Comparison of ENCODE assay signal across 38 cellular contexts in the genomic region with DNA sequence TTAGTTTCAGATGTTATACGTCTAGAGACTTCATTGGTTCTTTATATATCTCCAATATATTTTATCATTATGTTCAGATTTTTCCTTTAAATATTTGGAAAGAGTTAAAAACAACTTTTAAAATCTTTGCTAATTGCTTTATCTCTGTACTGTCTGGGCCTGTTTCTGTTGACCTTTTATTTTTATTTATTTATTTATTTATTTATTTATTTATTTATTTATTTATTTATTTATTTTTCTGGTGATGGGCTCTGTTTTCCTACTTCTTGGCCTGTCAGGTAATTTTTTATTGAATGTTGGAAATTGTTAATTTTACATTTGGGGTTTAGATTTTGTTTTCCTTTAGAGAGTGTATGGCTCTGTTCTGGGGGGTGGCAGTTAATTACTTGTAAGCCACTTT.
"Had no signal": no experiment of that assay in that cellular context is flagged by ENCODE, and none has a peak within 500 bp of the region (broad histone marks: within the 10 kb centered on the region; RNA-seq: fewer than 3 reads in every experiment).

No MANE protein-coding gene starts in this region.

- H3K27ac ChIP-seq: adrenal gland, ascending aorta, breast epithelium, cardiac muscle cell, coronary artery, dorsolateral prefrontal cortex, gastrocnemius medialis, heart left ventricle, WERI-Rb-1 had no signal

- H3K36me3 ChIP-seq: adrenal gland, ascending aorta, breast epithelium, cardiac muscle cell, gastrocnemius medialis, heart left ventricle, WERI-Rb-1 had no signal

- H3K4me1 ChIP-seq: adrenal gland, ascending aorta, breast epithelium, gastrocnemius medialis, heart left ventricle had no signal

- H3K36me3 Mint-ChIP-seq: activated CD4-positive, alpha-beta memory T cell treated with anti-CD3 and anti-CD28 coated beads for 36 hours; activated CD8-positive, alpha-beta memory T cell treated with anti-CD3 and anti-CD28 coated beads, Interleukin-2, amount 10 ng/mL, durations not matched to agents 7 days and 5 days; activated naive CD4-positive, alpha-beta T cell treated with anti-CD3 and anti-CD28 coated beads, Interleukin-2, amount 50 U/mL, for 24 hours; activated naive CD8-positive, alpha-beta T cell treated with anti-CD3 and anti-CD28 coated beads for 36 hours had no signal

- H3K4me1 Mint-ChIP-seq: activated B cell treated with CpG ODN at 0.5 μM for 24 hours; activated CD4-positive, alpha-beta T cell treated with anti-CD3 and anti-CD28 coated beads, Interleukin-2, amount 10 ng/mL, durations not matched to agents 24 days and 14 days; activated CD8-positive, alpha-beta memory T cell treated with anti-CD3 and anti-CD28 coated beads, Interleukin-2, amount 10 ng/mL, durations not matched to agents 7 days and 5 days; brain had no signal

- H3K27me3 Mint-ChIP-seq: activated CD8-positive, alpha-beta memory T cell treated with anti-CD3 and anti-CD28 coated beads, Interleukin-2, amount 10 ng/mL, durations not matched to agents 7 days and 5 days had no signal

- H3K27me3 ChIP-seq: adrenal gland, ascending aorta, breast epithelium, cardiac muscle cell, dorsolateral prefrontal cortex, gastrocnemius medialis had no signal

- H3K9me3 Mint-ChIP-seq: endodermal cell had no signal

- H3K9me3 ChIP-seq: adrenal gland, ascending aorta, breast epithelium, gastrocnemius medialis had no signal

- DNase-seq: activated B cell treated with CpG ODN at 0.5 μM for 24 hours; activated CD4-positive, alpha-beta memory T cell treated with anti-CD3 and anti-CD28 coated beads for 36 hours; activated CD4-positive, alpha-beta T cell treated with anti-CD3 and anti-CD28 coated beads for 36 hours; activated CD4-positive, alpha-beta T cell treated with anti-CD3 and anti-CD28 coated beads, Interleukin-2, amount 10 ng/mL, durations not matched to agents 24 days and 14 days; activated CD8-positive, alpha-beta memory T cell treated with anti-CD3 and anti-CD28 coated beads, Interleukin-2, amount 10 ng/mL, durations not matched to agents 7 days and 5 days; activated CD8-positive, alpha-beta memory T cell treated with anti-CD3 and anti-CD28 coated beads, Interleukin-2, amount 50 U/mL, for 4 hours; activated CD8-positive, alpha-beta T cell treated with anti-CD3 and anti-CD28 coated beads, Interleukin-2, amount 10 ng/mL, durations not matched to agents 7 days and 5 days; activated effector memory CD4-positive, alpha-beta T cell treated with anti-CD3 and anti-CD28 coated beads, Interleukin-2, amount 50 U/mL, for 16 hours; activated naive CD4-positive, alpha-beta T cell treated with anti-CD3 and anti-CD28 coated beads for 36 hours; activated naive CD8-positive, alpha-beta T cell treated with anti-CD3 and anti-CD28 coated beads for 36 hours; activated naive CD8-positive, alpha-beta T cell treated with anti-CD3 and anti-CD28 coated beads, Interleukin-2, amount 50 U/mL, for 24 hours; activated T-cell treated with anti-CD3 and anti-CD28 coated beads, Interleukin-2, amount 50 U/mL, for 1 hour; activated T-cell treated with anti-CD3 and anti-CD28 coated beads, Interleukin-2, amount 50 U/mL, for 48 hours; adrenal gland; amygdala; central memory CD4-positive, alpha-beta T cell; cerebellar nuclear complex; dorsolateral prefrontal cortex; effector memory CD4-positive, alpha-beta T cell; endodermal cell; foreskin fibroblast; gastrocnemius medialis; glutamatergic neuron; heart left ventricle; hypothalamus; T1000; WERI-Rb-1 had no signal

- H3K4me3 Mint-ChIP-seq: activated B cell treated with CpG ODN at 0.5 μM for 24 hours; activated CD4-positive, alpha-beta memory T cell treated with anti-CD3 and anti-CD28 coated beads for 36 hours; activated CD4-positive, alpha-beta T cell treated with anti-CD3 and anti-CD28 coated beads for 36 hours; activated CD4-positive, alpha-beta T cell treated with anti-CD3 and anti-CD28 coated beads, Interleukin-2, amount 10 ng/mL, durations not matched to agents 24 days and 14 days; activated CD8-positive, alpha-beta memory T cell treated with anti-CD3 and anti-CD28 coated beads, Interleukin-2, amount 10 ng/mL, durations not matched to agents 7 days and 5 days; activated CD8-positive, alpha-beta T cell treated with anti-CD3 and anti-CD28 coated beads, Interleukin-2, amount 10 ng/mL, durations not matched to agents 7 days and 5 days; activated naive CD4-positive, alpha-beta T cell treated with anti-CD3 and anti-CD28 coated beads for 36 hours; activated naive CD4-positive, alpha-beta T cell treated with anti-CD3 and anti-CD28 coated beads, Interleukin-2, amount 50 U/mL, for 24 hours; activated naive CD8-positive, alpha-beta T cell treated with anti-CD3 and anti-CD28 coated beads for 36 hours; activated naive CD8-positive, alpha-beta T cell treated with anti-CD3 and anti-CD28 coated beads, Interleukin-2, amount 50 U/mL, for 24 hours; activated T-helper 1 cell treated with anti-CD3 and anti-CD28 coated beads, Interleukin-12 subunit alpha, Interleukin-12 subunit beta, Interleukin-2, Interleukin-4 antibody, amounts not matched to agents 30 ng/mL and 10 ng/mL and 1 ng/mL, durations not matched to agents 14 hours and 24 hours and 36 hours; brain; dendritic cell treated with granulocyte-macrophage colony-stimulating factor and Interleukin-4, amounts not matched to agents 40 ng/mL and 50 ng/mL, for 4 days; endodermal cell; T-helper 2 cell treated with Interferon-gamma antibody and Interleukin-4, amounts not matched to agents 5 μg/mL and 100 μg/mL, for 36 hours had no signal

- ATAC-seq: activated CD4-positive, alpha-beta T cell treated with anti-CD3 and anti-CD28 coated beads for 36 hours; activated CD4-positive, CD25-positive, alpha-beta regulatory T cell treated with anti-CD3 and anti-CD28 coated beads, Interleukin-2, amount 50 U/mL, for 24 hours; activated CD8-positive, alpha-beta memory T cell treated with anti-CD3 and anti-CD28 coated beads, Interleukin-2, amount 10 ng/mL, durations not matched to agents 7 days and 5 days; activated CD8-positive, alpha-beta T cell treated with anti-CD3 and anti-CD28 coated beads, Interleukin-2, amount 10 ng/mL, durations not matched to agents 7 days and 5 days; activated naive CD8-positive, alpha-beta T cell treated with anti-CD3 and anti-CD28 coated beads, Interleukin-2, amount 50 U/mL, for 24 hours; gastrocnemius medialis; heart left ventricle had no signal

- H3K4me3 ChIP-seq: adrenal gland, ascending aorta, breast epithelium, cardiac muscle cell, coronary artery, dorsolateral prefrontal cortex, gastrocnemius medialis, heart left ventricle had no signal

- H3K27ac Mint-ChIP-seq: activated B cell treated with CpG ODN at 0.5 μM for 24 hours; activated CD4-positive, alpha-beta memory T cell treated with anti-CD3 and anti-CD28 coated beads for 36 hours; activated CD4-positive, alpha-beta T cell treated with anti-CD3 and anti-CD28 coated beads for 36 hours; activated CD4-positive, alpha-beta T cell treated with anti-CD3 and anti-CD28 coated beads, Interleukin-2, amount 10 ng/mL, durations not matched to agents 24 days and 14 days; activated CD8-positive, alpha-beta memory T cell treated with anti-CD3 and anti-CD28 coated beads, Interleukin-2, amount 10 ng/mL, durations not matched to agents 7 days and 5 days; activated CD8-positive, alpha-beta T cell treated with anti-CD3 and anti-CD28 coated beads, Interleukin-2, amount 10 ng/mL, durations not matched to agents 7 days and 5 days; activated naive CD4-positive, alpha-beta T cell treated with anti-CD3 and anti-CD28 coated beads for 36 hours; activated naive CD8-positive, alpha-beta T cell treated with anti-CD3 and anti-CD28 coated beads for 36 hours; activated naive CD8-positive, alpha-beta T cell treated with anti-CD3 and anti-CD28 coated beads, Interleukin-2, amount 50 U/mL, for 24 hours; activated T-helper 1 cell treated with anti-CD3 and anti-CD28 coated beads, Interleukin-12 subunit alpha, Interleukin-12 subunit beta, Interleukin-2, Interleukin-4 antibody, amounts not matched to agents 30 ng/mL and 10 ng/mL and 1 ng/mL, durations not matched to agents 14 hours and 24 hours and 36 hours; activated T-helper 2 cell treated with anti-CD3 and anti-CD28 coated beads, Interferon-gamma antibody, Interleukin-2, Interleukin-4, amounts not matched to agents 10 μg/mL and 5 μg/mL and 100 μg/mL, durations not matched to agents 14 hours and 24 hours and 36 hours; brain; dendritic cell treated with granulocyte-macrophage colony-stimulating factor and Interleukin-4, amounts not matched to agents 40 ng/mL and 50 ng/mL, for 4 days; endodermal cell; T-helper 2 cell treated with Interferon-gamma antibody and Interleukin-4, amounts not matched to agents 5 μg/mL and 100 μg/mL, for 36 hours had no signal
